22 cellular contexts compared by ENCODE assay signal in genomic region chr6:14670806-14671205, GRCh38.
"Had no signal": no experiment of that assay in that cellular context is flagged by ENCODE, and none has a peak within 500 bp of the region (broad histone marks: within the 10 kb centered on the region; RNA-seq: fewer than 3 reads in every experiment).

No MANE protein-coding gene starts in this region.

- H3K9me3 ChIP-seq: adrenal gland, mucosa of descending colon, psoas muscle, suprapubic skin, upper lobe of right lung had no signal

- FAIRE-seq: TTC549 had no signal

- H3K27me3 ChIP-seq: adrenal gland, suprapubic skin, upper lobe of right lung had no signal

- H3K4me1 ChIP-seq: upper lobe of right lung had no signal

- H3K36me3 Mint-ChIP-seq: brain; naive thymus-derived CD8-positive, alpha-beta T cell had no signal

- H3K36me3 ChIP-seq: adrenal gland, suprapubic skin, upper lobe of right lung had no signal

- DNase-seq: activated B cell treated with CpG ODN at 0.5 μM for 24 hours; activated CD4-positive, alpha-beta T cell treated with anti-CD3 and anti-CD28 coated beads, Interleukin-2, amount 10 ng/mL, durations not matched to agents 7 days and 5 days; activated CD8-positive, alpha-beta memory T cell treated with anti-CD3 and anti-CD28 coated beads for 24 hours; activated naive CD4-positive, alpha-beta T cell treated with anti-CD3 and anti-CD28 coated beads for 36 hours; activated T-cell treated with anti-CD3 and anti-CD28 coated beads for 4 hours; cerebellar nuclear complex; left colon; mucosa of descending colon; naive thymus-derived CD8-positive, alpha-beta T cell; nucleus accumbens; stimulated activated CD4-positive, alpha-beta T cell treated with anti-CD3 and anti-CD28 coated beads, Interleukin-2, amount 100 ng/mL, for 24 hours; stimulated activated naive CD4-positive, alpha-beta T cell; upper lobe of right lung had no signal

- H3K27me3 Mint-ChIP-seq: activated B cell treated with CpG ODN at 0.5 μM for 24 hours; activated T-helper 17 cell treated with anti-CD3 and anti-CD28 coated beads, Interleukin-2, amount 50 U/mL, for 72 hours; naive thymus-derived CD8-positive, alpha-beta T cell had no signal

- H3K27ac ChIP-seq: adrenal gland, psoas muscle, suprapubic skin, upper lobe of right lung had no signal

- H3K4me3 ChIP-seq: adrenal gland, lung, mucosa of descending colon, psoas muscle, suprapubic skin, upper lobe of right lung had no signal

- H3K4me3 Mint-ChIP-seq: activated B cell treated with CpG ODN at 0.5 μM for 24 hours; activated CD4-positive, alpha-beta T cell treated with anti-CD3 and anti-CD28 coated beads, Interleukin-2, amount 10 ng/mL, durations not matched to agents 7 days and 5 days; activated naive CD4-positive, alpha-beta T cell treated with anti-CD3 and anti-CD28 coated beads for 36 hours; activated T-helper 17 cell treated with anti-CD3 and anti-CD28 coated beads, Interleukin-2, amount 50 U/mL, for 72 hours; brain; dendritic cell treated with granulocyte-macrophage colony-stimulating factor and Interleukin-4, amounts not matched to agents 40 ng/mL and 50 ng/mL, for 4 days; naive thymus-derived CD8-positive, alpha-beta T cell; T-helper 1 cell treated with Interleukin-12 subunit alpha and Interleukin-12 subunit beta and Interleukin-4 antibody, amounts not matched to agents 30 μg/mL and 1 μg/mL, for 36 hours had no signal

- H3K9me3 Mint-ChIP-seq: activated B cell treated with CpG ODN at 0.5 μM for 24 hours; activated naive CD4-positive, alpha-beta T cell treated with anti-CD3 and anti-CD28 coated beads for 36 hours; activated T-helper 17 cell treated with anti-CD3 and anti-CD28 coated beads, Interleukin-2, amount 50 U/mL, for 72 hours; dendritic cell treated with granulocyte-macrophage colony-stimulating factor and Interleukin-4, amounts not matched to agents 40 ng/mL and 50 ng/mL, for 4 days; naive thymus-derived CD8-positive, alpha-beta T cell; T-helper 1 cell treated with Interleukin-12 subunit alpha and Interleukin-12 subunit beta and Interleukin-4 antibody, amounts not matched to agents 30 μg/mL and 1 μg/mL, for 36 hours had no signal

- H3K27ac Mint-ChIP-seq: activated B cell treated with CpG ODN at 0.5 μM for 24 hours; activated CD4-positive, alpha-beta T cell treated with anti-CD3 and anti-CD28 coated beads, Interleukin-2, amount 10 ng/mL, durations not matched to agents 7 days and 5 days; activated naive CD4-positive, alpha-beta T cell treated with anti-CD3 and anti-CD28 coated beads for 36 hours; activated T-helper 17 cell treated with anti-CD3 and anti-CD28 coated beads, Interleukin-2, amount 50 U/mL, for 72 hours; dendritic cell treated with granulocyte-macrophage colony-stimulating factor and Interleukin-4, amounts not matched to agents 40 ng/mL and 50 ng/mL, for 4 days; T-helper 1 cell treated with Interleukin-12 subunit alpha and Interleukin-12 subunit beta and Interleukin-4 antibody, amounts not matched to agents 30 μg/mL and 1 μg/mL, for 36 hours had no signal

- ATAC-seq: activated T-helper 17 cell treated with anti-CD3 and anti-CD28 coated beads, Interleukin-2, amount 50 U/mL, for 72 hours; left colon; naive thymus-derived CD8-positive, alpha-beta T cell; upper lobe of right lung had no signal
